In the genomic region with DNA sequence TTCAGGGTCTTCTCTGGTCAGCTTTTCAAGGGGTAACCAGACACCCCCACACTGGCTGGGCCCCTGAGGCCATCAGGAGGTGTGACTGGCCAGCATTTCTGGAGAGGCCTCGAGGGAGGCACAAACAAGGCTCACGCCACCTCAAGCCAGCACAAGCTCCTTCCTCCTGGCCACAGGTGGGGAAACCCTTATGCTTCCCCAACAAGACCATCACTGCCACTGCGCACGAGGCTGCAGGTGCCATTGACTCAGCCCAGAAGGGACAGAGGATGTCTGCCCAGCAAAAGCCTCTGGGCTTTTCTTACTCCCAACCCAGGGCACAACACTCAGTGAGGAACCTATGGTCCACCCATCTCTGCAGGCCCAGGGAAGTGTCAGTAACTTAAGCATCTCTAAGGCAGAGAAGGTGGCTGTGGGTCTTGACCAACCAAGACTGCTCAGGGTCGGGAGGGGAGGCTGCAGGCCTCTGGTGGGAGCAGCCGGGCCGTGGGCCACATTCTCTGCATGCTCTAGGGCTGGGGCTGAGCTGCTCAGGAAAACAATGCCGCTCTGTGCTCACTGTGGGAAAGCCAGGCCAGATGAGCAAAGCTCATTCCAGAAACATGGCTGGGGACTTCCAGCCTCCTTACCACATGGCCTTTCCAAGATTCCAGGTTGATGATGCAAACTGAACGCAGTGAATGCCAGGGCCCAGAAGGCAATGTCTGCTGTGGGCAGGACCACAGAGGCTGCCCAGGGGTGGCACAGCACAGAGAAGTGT, we compare ENCODE assay signal across 9 cellular contexts. TPM values are rescaled to one million over a fixed set of nuclear protein-coding genes. Genes with fewer than 3 reads are reported as not detected.
DNase-seq lines count a peak whose midpoint lies in the region; ATAC-seq and TF ChIP-seq lines count a peak whose summit lies in the region.
"Had no signal": no experiment of that assay in that cellular context is flagged by ENCODE, and none has a peak within 500 bp of the region (broad histone marks: within the 10 kb centered on the region; RNA-seq: fewer than 3 reads in every experiment).

No MANE protein-coding gene starts in this region.

- peaks cover 47% of the 10 kb centered on the region for H3K4me1 ChIP-seq in left ventricle myocardium inferior

- H3K27me3 ChIP-seq in left ventricle myocardium inferior (ENCODE audit: low read depth), result no peaks in the 10 kb centered on the region

- H3K4me3 ChIP-seq in left ventricle myocardium inferior, result no peak overlapping the region

- TF ChIP-seq CTCF in left ventricle myocardium inferior (IDR thresholded peaks at IDR 0.05; ENCODE audit: borderline replicate concordance) (no peak), GM10266 (IDR thresholded peaks at IDR 0.05; ENCODE audit: control insufficient read depth, insufficient read depth, low read depth, missing control alignments) (no peak)

- H3K9me3 ChIP-seq in left ventricle myocardium inferior (replicated peaks), result peaks cover 4% of the 10 kb centered on the region

- peak overlapping the region; percentile 70 for H3K27ac ChIP-seq in left ventricle myocardium inferior (replicated peaks)

- intact Hi-C loops in left ventricle myocardium inferior (cut with micrococcal nuclease), result no loop called here

- DNase-seq in EH (ENCODE audit: low read depth) (peak; percentile 94), amygdala (lab: John Stamatoyannopoulos, UW) (peak in 52 of 56 donors; percentile 20 to 86 (median 56)), left ventricle myocardium inferior (peak; percentile 78), renal cortical epithelial cell (ENCODE audit: low read depth) (peak; percentile 96), NCI-H82 (lab: John Stamatoyannopoulos, UW) (no peak), GM10266 (ENCODE audit: extremely low spot score) (no peak)
- DNase-seq: small intestine had no signal

- ATAC-seq in GM21717 (IDR thresholded peaks at IDR 0.05; ENCODE audit: unreplicated experiment), result no peak
- no peak for ATAC-seq in HG03442 (IDR thresholded peaks at IDR 0.05; ENCODE audit: unreplicated experiment)

- H3K36me3 ChIP-seq in left ventricle myocardium inferior, result no peaks in the 10 kb centered on the region

RNA-seq across cellular contexts. Expression of gene RASSF4, which starts 24.2 kb away (rescaled TPM):
- total RNA-seq in left ventricle myocardium inferior, result 103 TPM
- total RNA-seq in renal cortical epithelial cell, result 79.1 and 155 TPM in 2 replicates

RNA-seq across cellular contexts. Expression of gene TMEM72, which starts 24.2 kb away (rescaled TPM):
- total RNA-seq in left ventricle myocardium inferior, result not detected
- 0.15 TPM in 1 of 2 replicates, not detected in the other for total RNA-seq in renal cortical epithelial cell

RNA-seq across cellular contexts. Expression of gene DEPP1, which starts 43.2 kb away (rescaled TPM):
- total RNA-seq in left ventricle myocardium inferior (27.5 TPM), renal cortical epithelial cell (11.3 and 24.5 TPM in 2 replicates)

Comparison
In these comparisons a context has a peak if more than half of its experiments do, and no peak if none do; other contexts are left out.
1. DNase-seq: peak in EH (single experiment), amygdala (52 of 56), left ventricle myocardium inferior (single experiment) and renal cortical epithelial cell (single experiment); none in NCI-H82 (single experiment) and GM10266 (single experiment).